ENCODE assay signal across 3 cellular contexts in genomic region chr16:52743702-52744101, GRCh38.
A peak's percentile ranks its signal among the peaks of the same experiment; 100 is the strongest.
TF ChIP-seq lines count a peak whose summit lies in the region.

No MANE protein-coding gene starts in this region.

TF ChIP-seq in A549, 52 proteins besides CTCF, POLR2A, EP300 and RAD21:
- TF ChIP-seq POLR2AphosphoS2 (conservative IDR thresholded peaks at IDR 0.05; ENCODE audit: low read length) (no peak), MAFK (IDR thresholded peaks at IDR 0.05; ENCODE audit: partially characterized antibody) (peak; percentile 94), HES2 (IDR thresholded peaks at IDR 0.05) (no peak), HEYL (CRISPR knock-in tag; IDR thresholded peaks at IDR 0.05) (no peak), RNF2 (IDR thresholded peaks at IDR 0.05; ENCODE audit: borderline replicate concordance, low read depth) (no peak)

TF ChIP-seq in IMR-90, 13 proteins besides CTCF, POLR2A, EP300 and RAD21:
- TF ChIP-seq FOS (IDR thresholded peaks at IDR 0.05; ENCODE audit: low read depth, low read length) (no peak), MAFK (IDR thresholded peaks at IDR 0.05; ENCODE audit: low read depth, low read length) (peak; percentile 94)

TF ChIP-seq in H1, 55 proteins besides CTCF, POLR2A, EP300 and RAD21:
- TF ChIP-seq TAF7 (optimal IDR thresholded peaks at IDR 0.05; ENCODE audit: borderline replicate concordance, low read depth, low read length) (no peak), HDAC6 (IDR thresholded peaks at IDR 0.05; ENCODE audit: low read depth, low read length) (no peak), BRCA1 (IDR thresholded peaks at IDR 0.05; ENCODE audit: low read depth, low read length) (no peak), KDM1A (IDR thresholded peaks at IDR 0.05; ENCODE audit: borderline replicate concordance, low read length) (no peak), GTF2F1 (IDR thresholded peaks at IDR 0.05; ENCODE audit: borderline replicate concordance, low read depth, low read length) (no peak), USF2 (IDR thresholded peaks at IDR 0.05; ENCODE audit: low read length) (no peak), GABPA (IDR thresholded peaks at IDR 0.05; ENCODE audit: borderline replicate concordance, insufficient read depth, low read length) (no peak), MAFK (IDR thresholded peaks at IDR 0.05; ENCODE audit: low read depth, low read length) (peak; percentile 81; the same call in 1 of the 2 replicates)
